15 cellular contexts compared by ENCODE assay signal in genomic region chr6:143694560-143694959, GRCh38. TPM values are rescaled to one million over a fixed set of nuclear protein-coding genes. Genes with fewer than 3 reads are reported as not detected.
DNase-seq lines count a peak whose midpoint lies in the region; ATAC-seq and TF ChIP-seq lines count a peak whose summit lies in the region.
"Had no signal": no experiment of that assay in that cellular context is flagged by ENCODE, and none has a peak within 500 bp of the region (broad histone marks: within the 10 kb centered on the region; RNA-seq: fewer than 3 reads in every experiment).

No MANE protein-coding gene starts in this region.

- no peaks in the 10 kb centered on the region for H3K9me3 Mint-ChIP-seq in activated CD4-positive, alpha-beta T cell treated with anti-CD3 and anti-CD28 coated beads for 36 hours (ENCODE audit: low read depth)
- H3K9me3 Mint-ChIP-seq in activated T-helper 2 cell treated with anti-CD3 and anti-CD28 coated beads, Interferon-gamma antibody, Interleukin-2, Interleukin-4, amounts not matched to agents 10 μg/mL and 5 μg/mL and 100 μg/mL, durations not matched to agents 14 hours and 24 hours and 36 hours, result no peaks in the 10 kb centered on the region

- CTCF ChIA-PET in activated CD4-positive, alpha-beta T cell treated with anti-CD3 and anti-CD28 coated beads for 36 hours (lab: Charles Lee), result no interaction called here

- no peaks in the 10 kb centered on the region for H3K27me3 Mint-ChIP-seq in activated CD4-positive, alpha-beta T cell treated with anti-CD3 and anti-CD28 coated beads for 36 hours
- H3K27me3 Mint-ChIP-seq in activated T-helper 2 cell treated with anti-CD3 and anti-CD28 coated beads, Interferon-gamma antibody, Interleukin-2, Interleukin-4, amounts not matched to agents 10 μg/mL and 5 μg/mL and 100 μg/mL, durations not matched to agents 14 hours and 24 hours and 36 hours (ENCODE audit: low read depth), result no peaks in the 10 kb centered on the region

- H3K27ac ChIP-seq in lower lobe of right lung, result peak overlapping the region; percentile 44
- H3K27ac ChIP-seq: A549 had no signal

- no peaks in the 10 kb centered on the region for H3K36me3 ChIP-seq in lower lobe of right lung

- H3K4me1 ChIP-seq in lower lobe of right lung, result peaks cover 80% of the 10 kb centered on the region

- POLR2A ChIA-PET in activated CD4-positive, alpha-beta T cell treated with anti-CD3 and anti-CD28 coated beads for 36 hours (lab: Charles Lee), result no interaction called here

- peak overlapping the region; percentile 26 for H3K27ac Mint-ChIP-seq in activated CD4-positive, alpha-beta T cell treated with anti-CD3 and anti-CD28 coated beads for 36 hours
- peak overlapping the region; percentile 67 for H3K27ac Mint-ChIP-seq in activated T-helper 2 cell treated with anti-CD3 and anti-CD28 coated beads, Interferon-gamma antibody, Interleukin-2, Interleukin-4, amounts not matched to agents 10 μg/mL and 5 μg/mL and 100 μg/mL, durations not matched to agents 14 hours and 24 hours and 36 hours

- peaks cover 47% of the 10 kb centered on the region for H3K4me1 Mint-ChIP-seq in activated CD4-positive, alpha-beta T cell treated with anti-CD3 and anti-CD28 coated beads for 36 hours
- H3K4me1 Mint-ChIP-seq in activated T-helper 2 cell treated with anti-CD3 and anti-CD28 coated beads, Interferon-gamma antibody, Interleukin-2, Interleukin-4, amounts not matched to agents 10 μg/mL and 5 μg/mL and 100 μg/mL, durations not matched to agents 14 hours and 24 hours and 36 hours (ENCODE audit: low read depth), result peaks cover 35% of the 10 kb centered on the region

- TF ChIP-seq CTCF in lower lobe of right lung (IDR thresholded peaks at IDR 0.05), result no peak

- no peaks in the 10 kb centered on the region for H3K9me3 ChIP-seq in lower lobe of right lung
- H3K9me3 ChIP-seq: A549 had no signal

- TF ChIP-seq POLR2A in GM18505 (IDR thresholded peaks at IDR 0.05; ENCODE audit: borderline replicate concordance, extremely low read depth, insufficient read depth, insufficient read length), result no peak

- ATAC-seq in activated CD4-positive, alpha-beta T cell treated with anti-CD3 and anti-CD28 coated beads for 36 hours, result peak; percentile 94
- ATAC-seq in lower lobe of right lung, result no peak
- ATAC-seq in GM18505 (IDR thresholded peaks at IDR 0.05; ENCODE audit: unreplicated experiment), result no peak
- ATAC-seq: A549, HCT116 had no signal

- peak; percentile 30 for DNase-seq in activated CD4-positive, alpha-beta T cell treated with anti-CD3 and anti-CD28 coated beads for 36 hours
- no peak for DNase-seq in activated CD4-positive, alpha-beta T cell treated with anti-CD3 and anti-CD28 coated beads for 1 hour
- peak; percentile 55 for DNase-seq in HCEC 1CT
- no peak for DNase-seq in activated T-helper 2 cell treated with anti-CD3 and anti-CD28 coated beads, Interferon-gamma antibody, Interleukin-2, Interleukin-4, amounts not matched to agents 10 μg/mL and 5 μg/mL and 100 μg/mL, durations not matched to agents 14 hours and 24 hours and 36 hours (ENCODE audit: low spot score)
- DNase-seq in lower lobe of right lung, result no peak
- no peak for DNase-seq in T-helper 1 cell
- DNase-seq in activated effector memory CD4-positive, alpha-beta T cell treated with Interleukin-2 at 50 U/mL for 16 hours, result no peak
- DNase-seq: activated CD4-positive, alpha-beta T cell treated with anti-CD3 and anti-CD28 coated beads, Interleukin-2, amount 50 U/mL, for 1 hour; activated naive CD4-positive, alpha-beta T cell treated with Interleukin-2 at 50 U/mL for 16 hours; COR-L47; erythroblast had no signal

- H3K4me3 Mint-ChIP-seq in activated CD4-positive, alpha-beta T cell treated with anti-CD3 and anti-CD28 coated beads for 36 hours, result no peak overlapping the region
- no peak overlapping the region for H3K4me3 Mint-ChIP-seq in activated T-helper 2 cell treated with anti-CD3 and anti-CD28 coated beads, Interferon-gamma antibody, Interleukin-2, Interleukin-4, amounts not matched to agents 10 μg/mL and 5 μg/mL and 100 μg/mL, durations not matched to agents 14 hours and 24 hours and 36 hours (ENCODE audit: low read depth)

- no peaks in the 10 kb centered on the region for H3K27me3 ChIP-seq in lower lobe of right lung (ENCODE audit: low read depth)

- no peak overlapping the region for H3K4me3 ChIP-seq in lower lobe of right lung
- H3K4me3 ChIP-seq: A549, lung had no signal

- H3K36me3 Mint-ChIP-seq in activated CD4-positive, alpha-beta T cell treated with anti-CD3 and anti-CD28 coated beads for 36 hours (ENCODE audit: low read depth), result no peaks in the 10 kb centered on the region
- H3K36me3 Mint-ChIP-seq in activated T-helper 2 cell treated with anti-CD3 and anti-CD28 coated beads, Interferon-gamma antibody, Interleukin-2, Interleukin-4, amounts not matched to agents 10 μg/mL and 5 μg/mL and 100 μg/mL, durations not matched to agents 14 hours and 24 hours and 36 hours (ENCODE audit: low read depth), result no peaks in the 10 kb centered on the region

- intact Hi-C loops in activated CD4-positive, alpha-beta T cell treated with anti-CD3 and anti-CD28 coated beads for 36 hours (cut with DNase I, micrococcal nuclease), result loop anchor here in 1 of 2 experiments (1.0 kb wide), 1 partner anchor 14 kb away; no protein-coding TSS in a partner anchor
- intact Hi-C loops in activated T-helper 2 cell treated with anti-CD3 and anti-CD28 coated beads, Interferon-gamma antibody, Interleukin-2, Interleukin-4, amounts not matched to agents 10 μg/mL and 5 μg/mL and 100 μg/mL, durations not matched to agents 14 hours and 24 hours and 36 hours (cut with micrococcal nuclease), result no loop called here
- intact Hi-C loops in lower lobe of right lung (cut with DNase I), result no loop called here

RNA-seq across cellular contexts. Expression of gene PHACTR2, which starts 16.8 kb away (rescaled TPM):
- total RNA-seq in activated CD4-positive, alpha-beta T cell treated with anti-CD3 and anti-CD28 coated beads for 36 hours, result 10 to 100 TPM; 21.2 to 27.0 TPM
- total RNA-seq in activated T-helper 2 cell treated with anti-CD3 and anti-CD28 coated beads, Interferon-gamma antibody, Interleukin-2, Interleukin-4, amounts not matched to agents 10 μg/mL and 5 μg/mL and 100 μg/mL, durations not matched to agents 14 hours and 24 hours and 36 hours, result 41.0 and 45.4 TPM in 2 replicates
- total RNA-seq in lower lobe of right lung, result 115 TPM

Comparison
In these comparisons a context has a peak if more than half of its experiments do, and no peak if none do; other contexts are left out.
1. DNase-seq: peak in activated CD4-positive, alpha-beta T cell treated with anti-CD3 and anti-CD28 coated beads for 36 hours (single experiment) and HCEC 1CT (single experiment); none in activated CD4-positive, alpha-beta T cell treated with anti-CD3 and anti-CD28 coated beads for 1 hour (single experiment), activated T-helper 2 cell treated with anti-CD3 and anti-CD28 coated beads, Interferon-gamma antibody, Interleukin-2, Interleukin-4, amounts not matched to agents 10 μg/mL and 5 μg/mL and 100 μg/mL, durations not matched to agents 14 hours and 24 hours and 36 hours (single experiment), lower lobe of right lung (single experiment), T-helper 1 cell (0 of 5) and activated effector memory CD4-positive, alpha-beta T cell treated with Interleukin-2 at 50 U/mL for 16 hours (single experiment).